In genomic region chr10:79396587-79396986, GRCh38 we compare ENCODE assay signal across 16 cellular contexts. TPM values are rescaled to one million over a fixed set of nuclear protein-coding genes. Genes with fewer than 3 reads are reported as not detected.
A peak's percentile ranks its signal among the peaks of the same experiment; 100 is the strongest.
DNase-seq lines count a peak whose midpoint lies in the region; ATAC-seq and TF ChIP-seq lines count a peak whose summit lies in the region.
"Had no signal": no experiment of that assay in that cellular context is flagged by ENCODE, and none has a peak within 500 bp of the region (broad histone marks: within the 10 kb centered on the region; RNA-seq: fewer than 3 reads in every experiment).

No MANE protein-coding gene starts in this region.

- peak overlapping the region; percentile 99 for H3K27ac ChIP-seq in GM23248
- H3K27ac ChIP-seq in muscle layer of duodenum (ENCODE audit: low read length), result peak overlapping the region; percentile 88
- H3K27ac ChIP-seq in sigmoid colon, result no peak overlapping the region
- H3K27ac ChIP-seq: PC-9 had no signal

- intact Hi-C loops in sigmoid colon (cut with DNase I), result no loop called here

- H2AFZ ChIP-seq in GM23248, result no peak overlapping the region
- H2AFZ ChIP-seq: PC-9 had no signal

- peak overlapping the region in 4 of 5 experiments; percentile 70 to 95 (median 91) for H3K27ac Mint-ChIP-seq in brain
- no peak overlapping the region for H3K27ac Mint-ChIP-seq in activated CD4-positive, alpha-beta T cell treated with anti-CD3 and anti-CD28 coated beads, Interleukin-2, amount 10 ng/mL, durations not matched to agents 7 days and 5 days

- peaks cover 8% of the 10 kb centered on the region for H3K27me3 Mint-ChIP-seq in brain
- H3K27me3 Mint-ChIP-seq in activated CD4-positive, alpha-beta T cell treated with anti-CD3 and anti-CD28 coated beads, Interleukin-2, amount 10 ng/mL, durations not matched to agents 7 days and 5 days, result no peaks in the 10 kb centered on the region

- peaks cover 52% of the 10 kb centered on the region for H3K4me1 ChIP-seq in GM23248 (ENCODE audit: insufficient read depth)
- H3K4me1 ChIP-seq in muscle layer of duodenum (ENCODE audit: control insufficient read depth in 1 of 2, insufficient read depth in 2 of 2, low read length in 2 of 2), result peaks cover 48 to 63% of the 10 kb centered on the region in 2 donors
- H3K4me1 ChIP-seq in sigmoid colon, result peaks cover 0 to 37% (median 15%) of the 10 kb centered on the region in 4 donors

- DNase-seq in GM23248 (no peak), sigmoid colon (peak; percentile 76), NCI-H69 (lab: John Stamatoyannopoulos, UW) (no peak)
- DNase-seq in activated CD4-positive, alpha-beta T cell treated with anti-CD3 and anti-CD28 coated beads, Interleukin-2, amount 10 ng/mL, durations not matched to agents 7 days and 5 days, result no peak
- DNase-seq in activated CD4-positive, alpha-beta T cell treated with anti-CD3 and anti-CD28 coated beads for 48 hours, result no peak
- DNase-seq: CD8-positive, alpha-beta memory T cell; DMS 273 treated with DMSO at 0.1 percent for 48 hours; EL; KG1; NCI-H1105; NCI-H2029; NCI-H226; PC-9 had no signal

- TF ChIP-seq EP300 in sigmoid colon (IDR thresholded peaks at IDR 0.05), result peak in 1 of 4 donors; percentile 11

- TF ChIP-seq CTCF in brain (conservative IDR thresholded peaks at IDR 0.05) (no peak), sigmoid colon (IDR thresholded peaks at IDR 0.05) (no peak)

- ATAC-seq in HG03354 (IDR thresholded peaks at IDR 0.05; ENCODE audit: poor library complexity, severe bottlenecking, unreplicated experiment), result no peak

- TF ChIP-seq POLR2A in sigmoid colon (IDR thresholded peaks at IDR 0.05), result no peak

- H3K9me3 Mint-ChIP-seq in brain, result peaks cover 0 to 3% (median 0%) of the 10 kb centered on the region in 5 experiments
- no peaks in the 10 kb centered on the region for H3K9me3 Mint-ChIP-seq in activated CD4-positive, alpha-beta T cell treated with anti-CD3 and anti-CD28 coated beads, Interleukin-2, amount 10 ng/mL, durations not matched to agents 7 days and 5 days
- H3K9me3 Mint-ChIP-seq: CD8-positive, alpha-beta memory T cell had no signal

- H3K9me3 ChIP-seq in GM23248 (ENCODE audit: low read depth), result no peaks in the 10 kb centered on the region
- no peaks in the 10 kb centered on the region for H3K9me3 ChIP-seq in muscle layer of duodenum (ENCODE audit: control insufficient read depth in 1 of 2, low read length in 2 of 2)
- no peaks in the 10 kb centered on the region for H3K9me3 ChIP-seq in sigmoid colon

- peak overlapping the region in 1 of 5 experiments; percentile 32 for H3K4me3 Mint-ChIP-seq in brain
- no peak overlapping the region for H3K4me3 Mint-ChIP-seq in activated CD4-positive, alpha-beta T cell treated with anti-CD3 and anti-CD28 coated beads, Interleukin-2, amount 10 ng/mL, durations not matched to agents 7 days and 5 days
- H3K4me3 Mint-ChIP-seq: CD8-positive, alpha-beta memory T cell had no signal

- H3F3A ChIP-seq in GM23248 (ENCODE audit: insufficient read depth), result peaks cover 33% of the 10 kb centered on the region

- H3K27me3 ChIP-seq in GM23248 (replicated peaks; ENCODE audit: insufficient read depth) (no peaks in the 10 kb centered on the region), muscle layer of duodenum (ENCODE audit: low read depth, low read length) (no peaks in the 10 kb centered on the region), sigmoid colon (no peaks in the 10 kb centered on the region)

- POLR2A ChIA-PET in activated CD4-positive, alpha-beta T cell treated with anti-CD3 and anti-CD28 coated beads, Interleukin-2, amount 10 ng/mL, durations not matched to agents 7 days and 5 days (lab: Charles Lee), result no interaction called here

- H3K36me3 ChIP-seq in GM23248 (ENCODE audit: low read depth) (no peaks in the 10 kb centered on the region; the same call in 1 of the 2 replicates), muscle layer of duodenum (ENCODE audit: control insufficient read depth in 1 of 2, insufficient read depth in 2 of 2, low read length in 2 of 2) (peaks cover 12 to 13% of the 10 kb centered on the region in 2 donors), sigmoid colon (peaks cover 0 to 26% (median 10%) of the 10 kb centered on the region in 4 donors)

- no peaks in the 10 kb centered on the region for H3K36me3 Mint-ChIP-seq in brain
- H3K36me3 Mint-ChIP-seq in activated CD4-positive, alpha-beta T cell treated with anti-CD3 and anti-CD28 coated beads, Interleukin-2, amount 10 ng/mL, durations not matched to agents 7 days and 5 days (ENCODE audit: low read depth), result no peaks in the 10 kb centered on the region

- in situ Hi-C loops in GM23248 (cut with MboI), result no loop called here

- peaks cover 38% of the 10 kb centered on the region for H3K79me2 ChIP-seq in GM23248 (ENCODE audit: insufficient read depth)

- peaks cover 65% of the 10 kb centered on the region for H3K4me1 Mint-ChIP-seq in brain
- H3K4me1 Mint-ChIP-seq in activated CD4-positive, alpha-beta T cell treated with anti-CD3 and anti-CD28 coated beads, Interleukin-2, amount 10 ng/mL, durations not matched to agents 7 days and 5 days, result peaks cover 6% of the 10 kb centered on the region
- H3K4me1 Mint-ChIP-seq: CD8-positive, alpha-beta memory T cell had no signal

- H3K4me2 ChIP-seq in GM23248 (ENCODE audit: unreplicated experiment), result no peak overlapping the region
- H3K4me2 ChIP-seq: PC-9 had no signal

- no peaks in the 10 kb centered on the region for H4K20me1 ChIP-seq in GM23248 (ENCODE audit: insufficient read depth)

- no peaks in the 10 kb centered on the region for H3K9me2 ChIP-seq in GM23248 (ENCODE audit: insufficient read depth)

- 79 to 82% methylated on average over 4 of the region's 4 CpGs for WGBS in GM23248 (ENCODE audit: low coverage in 1 of 2, low lambda C conversion rate in 2 of 2, missing lambda C conversion rate in 2 of 2), 2 experiments
- WGBS in sigmoid colon, 2 donors, result 90 to 93% methylated on average over 4 of the region's 4 CpGs

- H3K9ac ChIP-seq in GM23248, result no peak overlapping the region

- CTCF ChIA-PET in activated CD4-positive, alpha-beta T cell treated with anti-CD3 and anti-CD28 coated beads, Interleukin-2, amount 10 ng/mL, durations not matched to agents 7 days and 5 days (lab: Charles Lee), result interaction anchor here (1.0 to 1.6 kb wide), 2 partner anchors 23 to 48 kb away, joined by 3 to 6 read pairs; no protein-coding TSS in a partner anchor

- H3K4me3 ChIP-seq in GM23248 (no peak overlapping the region), muscle layer of duodenum (ENCODE audit: low read depth in 1 of 2, low read length in 2 of 2) (no peak overlapping the region), sigmoid colon (no peak overlapping the region)
- H3K4me3 ChIP-seq: PC-9 had no signal

RNA-seq across cellular contexts. Expression of gene ZCCHC24, which starts 48.8 kb away (rescaled TPM):
- total RNA-seq in GM23248 (2014; rRNA removed; shearing (Covaris generic)), result 30.3 and 34.0 TPM in 2 replicates
- polyA plus RNA-seq in GM23248 (2016; fragmentation: Nextera tagmentation; extraction: Ambion mirVana), result 29.3 and 30.4 TPM in 2 replicates
- 38.1 TPM for polyA plus RNA-seq in brain (ENCODE audit: insufficient read depth, low read depth, low replicate concordance)
- total RNA-seq in sigmoid colon, result 100 to 1,000 TPM in 3 of 4 donors, 10 to 100 TPM in 1; 82.6 to 141 (median 121) TPM
- 10 to 100 TPM in 2 of 3 donors, 1 to 10 TPM in 1; 7.6 to 31.2 (median 21.1) TPM for polyA plus RNA-seq in sigmoid colon
- total RNA-seq in activated CD4-positive, alpha-beta T cell treated with anti-CD3 and anti-CD28 coated beads, Interleukin-2, amount 10 ng/mL, durations not matched to agents 7 days and 5 days, result under 1 TPM; 0.52 to 0.73 TPM

RNA-seq across cellular contexts. Expression of gene PPIF, which starts 49.3 kb away (rescaled TPM):
- 18.7 and 24.6 TPM in 2 replicates for total RNA-seq in GM23248 (2014; rRNA removed; shearing (Covaris generic))
- polyA plus RNA-seq in GM23248 (2016; fragmentation: Nextera tagmentation; extraction: Ambion mirVana) (45.5 and 50.8 TPM in 2 replicates), brain (ENCODE audit: insufficient read depth, low read depth, low replicate concordance) (142 TPM), sigmoid colon (10 to 100 TPM; 60.7 to 74.9 (median 71.9) TPM)
- total RNA-seq in sigmoid colon, result 10 to 100 TPM; 26.4 to 48.5 (median 32.5) TPM
- total RNA-seq in activated CD4-positive, alpha-beta T cell treated with anti-CD3 and anti-CD28 coated beads, Interleukin-2, amount 10 ng/mL, durations not matched to agents 7 days and 5 days, result 10 to 100 TPM; 53.7 to 56.7 TPM

Comparison
In these comparisons a context has a peak if more than half of its experiments do, and no peak if none do; other contexts are left out.
1. H3K27ac ChIP-seq: peak in GM23248 (single experiment) and muscle layer of duodenum (single experiment); none in sigmoid colon (0 of 4).
2. RNA of gene ZCCHC24, which starts 48.8 kb away (total RNA-seq): 82.6 to 141 TPM in sigmoid colon and 30.3 to 34.0 TPM in GM23248; 0.52 to 0.73 TPM in activated CD4-positive, alpha-beta T cell treated with anti-CD3 and anti-CD28 coated beads, Interleukin-2, amount 10 ng/mL, durations not matched to agents 7 days and 5 days; every median in the first group is over 10 times any median in the second.